In genomic region chr19:3986260-3987041, GRCh38 we compare ENCODE assay signal across 8 cellular contexts. TPM values are rescaled to one million over a fixed set of nuclear protein-coding genes. Genes with fewer than 3 reads are reported as not detected.
DNase-seq lines count a peak whose midpoint lies in the region; ATAC-seq, FAIRE-seq and TF ChIP-seq lines count a peak whose summit lies in the region.

No MANE protein-coding gene starts in this region.

- H3K4me3 Mint-ChIP-seq in activated naive CD8-positive, alpha-beta T cell treated with anti-CD3 and anti-CD28 coated beads, Interleukin-2, amount 50 U/mL, for 24 hours: peak overlapping the region; percentile 98

- peak; percentile 18 for ATAC-seq in activated naive CD8-positive, alpha-beta T cell treated with anti-CD3 and anti-CD28 coated beads, Interleukin-2, amount 50 U/mL, for 24 hours
- ATAC-seq in pancreas (peak; percentile 48 to 70 (median 62)), GM21723 (IDR thresholded peaks at IDR 0.05; ENCODE audit: unreplicated experiment) (no peak)

- peaks cover 38% of the 10 kb centered on the region for H3K36me3 Mint-ChIP-seq in activated naive CD8-positive, alpha-beta T cell treated with anti-CD3 and anti-CD28 coated beads, Interleukin-2, amount 50 U/mL, for 24 hours (ENCODE audit: low read depth)

- 2% methylated on average over 21 of the region's 21 CpGs for WGBS in pancreas, 2 donors

- peaks cover 9% of the 10 kb centered on the region for H3K4me1 ChIP-seq in cardiac muscle cell (ENCODE audit: low read depth)
- peaks cover 16 to 39% (median 27%) of the 10 kb centered on the region in 3 donors for H3K4me1 ChIP-seq in pancreas

- H3K9me3 Mint-ChIP-seq in activated naive CD8-positive, alpha-beta T cell treated with anti-CD3 and anti-CD28 coated beads, Interleukin-2, amount 50 U/mL, for 24 hours: peaks cover 4% of the 10 kb centered on the region

- H3K27me3 Mint-ChIP-seq in activated naive CD8-positive, alpha-beta T cell treated with anti-CD3 and anti-CD28 coated beads, Interleukin-2, amount 50 U/mL, for 24 hours: peaks cover 1% of the 10 kb centered on the region

- peak overlapping the region; percentile 84 for H3K27ac Mint-ChIP-seq in activated naive CD8-positive, alpha-beta T cell treated with anti-CD3 and anti-CD28 coated beads, Interleukin-2, amount 50 U/mL, for 24 hours

- DNase-seq in EH (ENCODE audit: low read depth) (peak; percentile 82), MG63 (peak; percentile 36), RCC 7860 (ENCODE audit: low spot score) (peak; percentile 60), cardiac muscle cell (ENCODE audit: low read depth in 1 of 2, low spot score in 1 of 2) (peak; percentile 78 to 87), pancreas (peak in 4 of 6 donors; percentile 38 to 60 (median 58)), GOT3 (lab: John Stamatoyannopoulos, UW) (no peak)
- DNase-seq in activated naive CD8-positive, alpha-beta T cell treated with anti-CD3 and anti-CD28 coated beads, Interleukin-2, amount 50 U/mL, for 24 hours: peak; percentile 68

- intact Hi-C loops in pancreas (cut with DNase I): no loop called here

- no peaks in the 10 kb centered on the region for H3K9me3 ChIP-seq in MG63
- H3K9me3 ChIP-seq in cardiac muscle cell (ENCODE audit: low read depth): no peaks in the 10 kb centered on the region
- no peaks in the 10 kb centered on the region for H3K9me3 ChIP-seq in pancreas

- H3K27ac ChIP-seq in cardiac muscle cell: peak overlapping the region; percentile 61
- H3K27ac ChIP-seq in pancreas: peak overlapping the region; percentile 4 to 56 (median 18)

- H3K27me3 ChIP-seq in MG63 (no peaks in the 10 kb centered on the region), cardiac muscle cell (no peaks in the 10 kb centered on the region), pancreas (no peaks in the 10 kb centered on the region)

- peaks cover 68% of the 10 kb centered on the region for H3K4me1 Mint-ChIP-seq in activated naive CD8-positive, alpha-beta T cell treated with anti-CD3 and anti-CD28 coated beads, Interleukin-2, amount 50 U/mL, for 24 hours

- H3K4me3 ChIP-seq in MG63: peak overlapping the region; percentile 97
- peak overlapping the region; percentile 85 for H3K4me3 ChIP-seq in cardiac muscle cell
- H3K4me3 ChIP-seq in pancreas: peak overlapping the region in 3 of 4 donors; percentile 13 to 77 (median 63)

- FAIRE-seq in RCC 7860 (lab: Jason Lieb, UNC): peak; percentile 45
- no peak for FAIRE-seq in pancreas (lab: Jason Lieb, UNC)

- H3K36me3 ChIP-seq in MG63 (peaks cover 37% of the 10 kb centered on the region), cardiac muscle cell (peaks cover 26% of the 10 kb centered on the region), pancreas (peaks cover 9 to 27% (median 27%) of the 10 kb centered on the region in 3 donors)

- TF ChIP-seq CTCF in cardiac muscle cell (IDR thresholded peaks at IDR 0.05; ENCODE audit: low read depth, low read length): peak; percentile 59
- TF ChIP-seq CTCF in pancreas (IDR thresholded peaks at IDR 0.05): peak in 3 of 4 donors; percentile 23 to 46 (median 32)

RNA-seq across cellular contexts. Expression of gene EEF2, which starts 1.2 kb away (rescaled TPM):
- 1,092 and 1,573 TPM in 2 replicates for total RNA-seq in MG63 (2014; rRNA removed; shearing (Covaris generic); ENCODE audit: low replicate concordance)
- 2,213 and 2,849 TPM in 2 replicates for total RNA-seq in cardiac muscle cell
- 316 and 530 TPM in 2 replicates for polyA plus RNA-seq in cardiac muscle cell
- total RNA-seq in pancreas: 1,000 to 10,000 TPM; 2,199 to 4,238 (median 2,879) TPM
- 1,000 to 10,000 TPM in 1 of 2 donors, 100 to 1,000 TPM in 1; 545 to 1,088 TPM for polyA plus RNA-seq in pancreas

RNA-seq across cellular contexts. Expression of gene DAPK3, which starts 15.6 kb away (rescaled TPM):
- total RNA-seq in MG63 (2014; rRNA removed; shearing (Covaris generic); ENCODE audit: low replicate concordance): 123 and 126 TPM in 2 replicates
- total RNA-seq in cardiac muscle cell: 133 and 157 TPM in 2 replicates
- polyA plus RNA-seq in cardiac muscle cell: 72.1 and 90.2 TPM in 2 replicates
- 10 to 100 TPM; 20.6 to 40.1 (median 27.4) TPM for total RNA-seq in pancreas
- 10 to 100 TPM; 50.6 to 61.4 TPM for polyA plus RNA-seq in pancreas

RNA-seq across cellular contexts. Expression of gene PIAS4, which starts 21.1 kb away (rescaled TPM):
- total RNA-seq in MG63 (2014; rRNA removed; shearing (Covaris generic); ENCODE audit: low replicate concordance): 7.4 and 10.4 TPM in 2 replicates
- 32.6 and 35.4 TPM in 2 replicates for total RNA-seq in cardiac muscle cell
- polyA plus RNA-seq in cardiac muscle cell: 9.6 and 11.3 TPM in 2 replicates
- 10 to 100 TPM; 13.4 to 25.3 (median 16.1) TPM for total RNA-seq in pancreas
- 10 to 100 TPM; 12.8 to 14.8 TPM for polyA plus RNA-seq in pancreas

RNA-seq across cellular contexts. Expression of gene NMRK2, which starts 53.6 kb away (rescaled TPM):
- total RNA-seq in MG63 (2014; rRNA removed; shearing (Covaris generic); ENCODE audit: low replicate concordance): not detected in 2 replicates
- 32.9 and 46.5 TPM in 2 replicates for total RNA-seq in cardiac muscle cell
- 34.3 and 39.4 TPM in 2 replicates for polyA plus RNA-seq in cardiac muscle cell
- under 1 TPM in 1 of 6 donors, not detected in 5; 0.55 TPM for total RNA-seq in pancreas
- under 1 TPM; 0.23 to 0.33 TPM for polyA plus RNA-seq in pancreas
